19 cellular contexts compared by ENCODE assay signal in the genomic region with DNA sequence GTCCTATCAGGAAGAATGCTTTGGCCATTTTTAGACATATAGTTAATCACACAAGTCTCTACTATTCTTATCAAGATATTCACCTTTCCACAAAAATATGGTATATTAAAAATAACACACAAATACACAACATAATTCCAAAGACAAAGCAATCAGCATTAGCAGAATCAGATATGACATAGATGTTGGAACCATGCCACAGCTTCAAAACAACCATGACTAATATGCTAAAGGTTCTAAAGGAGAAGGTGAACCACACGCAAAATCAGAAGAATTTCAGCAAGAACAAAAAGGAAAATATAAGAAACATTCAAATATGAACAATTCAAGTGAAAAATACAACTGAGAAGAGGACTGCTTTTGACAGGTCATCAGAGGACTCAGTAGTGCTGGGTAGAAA.
DNase-seq lines count a peak whose midpoint lies in the region; ATAC-seq and TF ChIP-seq lines count a peak whose summit lies in the region.
"Had no signal": no experiment of that assay in that cellular context is flagged by ENCODE, and none has a peak within 500 bp of the region (broad histone marks: within the 10 kb centered on the region; RNA-seq: fewer than 3 reads in every experiment).

No MANE protein-coding gene starts in this region.

- ATAC-seq in upper lobe of right lung = no peak
- ATAC-seq in HG02970 (IDR thresholded peaks at IDR 0.05; ENCODE audit: low FRiP score, unreplicated experiment) = no peak
- ATAC-seq: A549; CD8-positive, alpha-beta T cell; GM23338; HepG2 had no signal

- H3K9ac ChIP-seq in GM23248 (no peak overlapping the region), mammary epithelial cell (ENCODE audit: insufficient read depth, low read length) (no peak overlapping the region)

- H3K27ac ChIP-seq in GM23248 (no peak overlapping the region), mammary epithelial cell (ENCODE audit: insufficient read depth, low read depth, low read length) (no peak overlapping the region), upper lobe of right lung (no peak overlapping the region)
- H3K27ac ChIP-seq: A549, C4-2B had no signal

- H3K27me3 ChIP-seq in GM23248 (replicated peaks; ENCODE audit: insufficient read depth) (no peaks in the 10 kb centered on the region), mammary epithelial cell (ENCODE audit: insufficient read depth, low read length) (no peaks in the 10 kb centered on the region), upper lobe of right lung (no peaks in the 10 kb centered on the region)
- H3K27me3 ChIP-seq: BE2C had no signal

- dilution Hi-C loops in mammary epithelial cell (cut with HindIII; ENCODE audit: low sequenced_read_pairs) = no loop called here

- in situ Hi-C loops in GM23248 (cut with MboI) (no loop called here), mammary epithelial cell (cut with MboI; ENCODE audit: low sequenced_read_pairs in 2 of 2) (no loop called here)

- DNase-seq in GM23248 (peak; percentile 24), OCI-M1 (lab: John Stamatoyannopoulos, UW) (peak; percentile 36), mammary epithelial cell (peak; percentile 52), retinal pigment epithelial cell (ENCODE audit: low read depth) (peak; percentile 21), upper lobe of right lung (no peak), GM19238 (ENCODE audit: insufficient read length, low spot score) (no peak)
- DNase-seq: BE2C; CD8-positive, alpha-beta T cell; COR-L47; DMS153; DMS79 treated with DMSO at 0.1 percent for 48 hours; EL; GDM1; H7 had no signal

- WGBS in GM23248 (ENCODE audit: low coverage in 1 of 2, low lambda C conversion rate in 2 of 2, missing lambda C conversion rate in 2 of 2), 2 experiments = 48 to 61% methylated on average over 1 of the region's 1 CpG
- WGBS in mammary epithelial cell (ENCODE audit: low coverage, missing lambda C conversion rate) = 0% methylated on average over 1 of the region's 1 CpG

- TF ChIP-seq CTCF in mammary epithelial cell (conservative IDR thresholded peaks at IDR 0.05 in 1 of 2, IDR thresholded peaks at IDR 0.05 in 1 of 2; ENCODE audit: extremely low read depth in 1 of 2, insufficient read depth in 1 of 2, low read depth in 1 of 2, low read length in 2 of 2) (no peak), retinal pigment epithelial cell (conservative IDR thresholded peaks at IDR 0.05; ENCODE audit: low read depth, low read length) (no peak), upper lobe of right lung (IDR thresholded peaks at IDR 0.05) (no peak)

- H3K4me3 ChIP-seq in GM23248 = no peak overlapping the region
- no peak overlapping the region for H3K4me3 ChIP-seq in mammary epithelial cell (replicated peaks in 1 of 3; ENCODE audit: insufficient read depth in 1 of 3, low read depth in 2 of 3, low read length in 3 of 3)
- H3K4me3 ChIP-seq in retinal pigment epithelial cell (ENCODE audit: low read length) = no peak overlapping the region
- H3K4me3 ChIP-seq in upper lobe of right lung = no peak overlapping the region
- H3K4me3 ChIP-seq: A549, GM23338 had no signal

- H4K20me1 ChIP-seq in GM23248 (ENCODE audit: insufficient read depth) (no peaks in the 10 kb centered on the region), mammary epithelial cell (ENCODE audit: insufficient read depth, low read length) (no peaks in the 10 kb centered on the region)

- intact Hi-C loops in mammary epithelial cell (cut with micrococcal nuclease) = no loop called here
- intact Hi-C loops in upper lobe of right lung (cut with DNase I) = no loop called here

- no peaks in the 10 kb centered on the region for H3K79me2 ChIP-seq in GM23248 (ENCODE audit: insufficient read depth)
- H3K79me2 ChIP-seq in mammary epithelial cell (ENCODE audit: insufficient read depth, low read length) = no peaks in the 10 kb centered on the region

- H3K36me3 ChIP-seq in GM23248 (ENCODE audit: low read depth) (no peaks in the 10 kb centered on the region), mammary epithelial cell (ENCODE audit: insufficient read depth, low read length) (no peaks in the 10 kb centered on the region), upper lobe of right lung (no peaks in the 10 kb centered on the region)
- H3K36me3 ChIP-seq: BE2C had no signal

- H3F3A ChIP-seq in GM23248 (ENCODE audit: insufficient read depth) = no peaks in the 10 kb centered on the region

- H3K9me3 ChIP-seq in GM23248 (ENCODE audit: low read depth) (no peaks in the 10 kb centered on the region), mammary epithelial cell (replicated peaks; ENCODE audit: insufficient read depth, low read length) (no peaks in the 10 kb centered on the region), upper lobe of right lung (no peaks in the 10 kb centered on the region)
- H3K9me3 ChIP-seq: A549, BE2C had no signal

- no peaks in the 10 kb centered on the region for H3K9me2 ChIP-seq in GM23248 (ENCODE audit: insufficient read depth)

- H2AFZ ChIP-seq in GM23248 (no peak overlapping the region), mammary epithelial cell (ENCODE audit: low read depth, low read length) (peak overlapping the region; percentile 50)
- H2AFZ ChIP-seq: GM23338 had no signal

- H3K4me1 ChIP-seq in GM23248 (ENCODE audit: insufficient read depth) = no peaks in the 10 kb centered on the region
- H3K4me1 ChIP-seq in mammary epithelial cell (ENCODE audit: insufficient read depth, low read length) = no peaks in the 10 kb centered on the region
- no peaks in the 10 kb centered on the region for H3K4me1 ChIP-seq in upper lobe of right lung
- H3K4me1 ChIP-seq: A549, BE2C had no signal

- BruUV-seq in mammary epithelial cell (replicated peaks; lab: Mats Ljungman, UMichigan) = no TSS peak

- H3K4me2 ChIP-seq in GM23248 (ENCODE audit: unreplicated experiment) (no peak overlapping the region), mammary epithelial cell (ENCODE audit: insufficient read depth, low read depth, low read length) (peak overlapping the region; percentile 55)
- H3K4me2 ChIP-seq: A549, GM23338 had no signal

- CTCF ChIA-PET in mammary epithelial cell (lab: Charles Lee; ENCODE audit: low non-redundant PET) = no interaction called here

Comparison
In these comparisons a context has a peak if more than half of its experiments do, and no peak if none do; other contexts are left out.
1. DNase-seq: peak in GM23248 (single experiment), OCI-M1 (single experiment), mammary epithelial cell (single experiment) and retinal pigment epithelial cell (single experiment); none in upper lobe of right lung (single experiment) and GM19238 (single experiment).